8 cellular contexts compared by ENCODE assay signal in the genomic region with DNA sequence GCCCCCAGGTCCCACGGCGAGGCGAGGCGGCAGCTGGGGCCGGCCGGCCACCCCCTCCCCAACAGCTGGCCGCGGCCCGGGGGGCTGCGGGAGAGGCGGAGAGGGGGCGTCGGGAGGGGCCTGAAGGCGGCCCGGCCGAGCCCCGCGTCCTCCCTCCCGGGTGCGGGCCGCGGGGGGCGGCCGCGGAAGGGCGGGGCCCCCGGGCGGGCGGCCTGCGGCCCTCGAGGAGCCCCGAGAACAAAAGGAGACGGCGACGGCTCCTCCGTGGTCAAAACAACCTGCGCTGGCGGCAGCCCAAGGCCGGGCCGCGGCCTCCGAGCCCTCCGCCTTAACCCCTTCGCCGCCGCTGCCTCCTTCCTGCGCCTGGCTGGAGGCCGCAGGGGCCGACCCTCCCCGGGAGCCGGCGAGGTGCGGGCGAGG. TPM values are rescaled to one million over a fixed set of nuclear protein-coding genes. Genes with fewer than 3 reads are reported as not detected.
A peak's percentile ranks its signal among the peaks of the same experiment; 100 is the strongest.
DNase-seq lines count a peak whose midpoint lies in the region; ATAC-seq, FAIRE-seq and TF ChIP-seq lines count a peak whose summit lies in the region.
"Had no signal": no experiment of that assay in that cellular context is flagged by ENCODE, and none has a peak within 500 bp of the region (broad histone marks: within the 10 kb centered on the region; RNA-seq: fewer than 3 reads in every experiment).

No MANE protein-coding gene starts in this region.

- H3K36me3 ChIP-seq in HUES6 (ENCODE audit: control insufficient read depth, insufficient read depth, low read length) = no peaks in the 10 kb centered on the region
- no peaks in the 10 kb centered on the region for H3K36me3 ChIP-seq in bronchial epithelial cell (ENCODE audit: control insufficient read depth, insufficient read depth, low read length)
- H3K36me3 ChIP-seq in HepG2 (replicated peaks in 1 of 2; ENCODE audit: control insufficient read depth in 1 of 2, insufficient read depth in 2 of 2, low read length in 2 of 2) = no peaks in the 10 kb centered on the region
- H3K36me3 ChIP-seq in suprapubic skin = no peaks in the 10 kb centered on the region

- H3K4me1 ChIP-seq in HUES6 (ENCODE audit: control insufficient read depth, insufficient read depth, low read length) (peaks cover 21% of the 10 kb centered on the region), HepG2 (ENCODE audit: insufficient read depth, low read length) (peaks cover 45% of the 10 kb centered on the region), suprapubic skin (peaks cover 82% of the 10 kb centered on the region)

- peaks cover 96% of the 10 kb centered on the region for H3K27me3 ChIP-seq in HUES6 (ENCODE audit: control insufficient read depth, insufficient read depth, low read length)
- H3K27me3 ChIP-seq in bronchial epithelial cell (ENCODE audit: control insufficient read depth, insufficient read depth, low read length) = peaks cover 3% of the 10 kb centered on the region
- no peaks in the 10 kb centered on the region; a peak in 1 of 5 replicates for H3K27me3 ChIP-seq in HepG2 (ENCODE audit: control insufficient read depth in 1 of 2, insufficient read depth in 2 of 2, low read length in 2 of 2)
- peaks cover 3% of the 10 kb centered on the region for H3K27me3 ChIP-seq in suprapubic skin

- H3K79me2 ChIP-seq in HepG2 (ENCODE audit: insufficient read depth, low read length) = peaks cover 12% of the 10 kb centered on the region

- ATAC-seq in HepG2 = no peak

- CTCF ChIA-PET in HepG2 (lab: Yijun Ruan, JAX; ENCODE audit: low intra/inter-chr PET ratio, low total read pairs) = no interaction called here

- TF ChIP-seq CTCF in bronchial epithelial cell (IDR thresholded peaks at IDR 0.05; ENCODE audit: insufficient read depth, low read length, severe bottlenecking) = no peak
- no peak for TF ChIP-seq CTCF in HepG2 (CRISPR knock-in tag; IDR thresholded peaks at IDR 0.05)
- no peak for TF ChIP-seq CTCF in suprapubic skin (IDR thresholded peaks at IDR 0.05)

- no peak for TF ChIP-seq POLR2A in HepG2 (IDR thresholded peaks at IDR 0.05; ENCODE audit: insufficient read depth in 1 of 2, low read depth in 2 of 2, low read length in 2 of 2)
- TF ChIP-seq POLR2A in suprapubic skin (IDR thresholded peaks at IDR 0.05) = no peak

- peaks cover 7% of the 10 kb centered on the region; the same call in 1 of the 2 replicates for H4K20me1 ChIP-seq in HepG2 (ENCODE audit: insufficient read depth, low read length)

- in situ Hi-C loops in HepG2 (cut with HindIII; ENCODE audit: extremely low pct_ligation_motif_present, low pct_unique_long_range_greater_than_20kb) = loop anchor here (5.0 kb wide), 1 partner anchor 65 kb away; no protein-coding TSS in a partner anchor

- DNase-seq in bronchial epithelial cell (ENCODE audit: low read depth) (no peak), HepG2 (ENCODE audit: low spot score) (no peak), suprapubic skin (ENCODE audit: low spot score in 2 of 2) (no peak), globus pallidus (ENCODE audit: low spot score) (no peak), NCI-H526 (lab: John Stamatoyannopoulos, UW) (no peak), SW480 (ENCODE audit: low spot score) (no peak)

- TF ChIP-seq RAD21 in HepG2 (CRISPR knock-in tag; IDR thresholded peaks at IDR 0.05) = no peak

- H3K27ac ChIP-seq in HUES6 (ENCODE audit: low read depth, low read length) (no peak overlapping the region), HepG2 (ENCODE audit: extremely low read length, insufficient read depth, low read length) (peak overlapping the region; percentile 93), suprapubic skin (peak overlapping the region; percentile 95)
- H3K27ac ChIP-seq: KMS-11 had no signal

- WGBS in HepG2 (ENCODE audit: low lambda C conversion rate) = no CpG with 5 or more reads among the region's 54 CpGs
- no CpG with 5 or more reads among the region's 54 CpGs for WGBS in suprapubic skin

- TF ChIP-seq EP300 in HepG2 (IDR thresholded peaks at IDR 0.05; ENCODE audit: low read depth in 2 of 2, low read length in 2 of 2) (no peak), HepG2 (CRISPR knock-in tag; IDR thresholded peaks at IDR 0.05; ENCODE audit: borderline replicate concordance) (no peak), suprapubic skin (IDR thresholded peaks at IDR 0.05) (no peak)

- no TSS peak for BruUV-seq in HepG2 (replicated peaks; lab: Mats Ljungman, UMichigan)

- H2AFZ ChIP-seq in HepG2 (ENCODE audit: low read length) = no peak overlapping the region

- intact Hi-C loops in HepG2 (cut with micrococcal nuclease; ENCODE audit: unreplicated experiment) = loop anchor here (5.0 to 10.0 kb wide), 3 partner anchors 55 to 75 kb away; partner anchors contain the start of gene RPL3

- peak overlapping the region; percentile 74 for H3K4me2 ChIP-seq in HepG2 (ENCODE audit: low read depth, low read length)
- H3K4me2 ChIP-seq: KMS-11 had no signal

- peak overlapping the region; percentile 65 for H3K4me3 ChIP-seq in HUES6 (ENCODE audit: low read depth, low read length)
- peak overlapping the region; percentile 37 for H3K4me3 ChIP-seq in bronchial epithelial cell (ENCODE audit: low read depth, low read length)
- peak overlapping the region; percentile 67 to 88 (median 75) for H3K4me3 ChIP-seq in HepG2 (replicated peaks in 1 of 3; ENCODE audit: insufficient read depth in 1 of 3, low read depth in 2 of 3, low read length in 3 of 3)
- peak overlapping the region; percentile 81 for H3K4me3 ChIP-seq in suprapubic skin

- H3K9me3 ChIP-seq in HUES6 (ENCODE audit: control insufficient read depth, insufficient read depth, low read depth, low read length) = no peaks in the 10 kb centered on the region
- H3K9me3 ChIP-seq in HepG2 (ENCODE audit: low read length) = no peaks in the 10 kb centered on the region
- no peaks in the 10 kb centered on the region for H3K9me3 ChIP-seq in suprapubic skin

- POLR2A ChIA-PET in HepG2 (lab: Yijun Ruan, JAX) = interaction anchor here (1.1 to 5.2 kb wide), 3 partner anchors 13 to 76 kb away, joined by 3 to 93 read pairs (median 5); partner anchors contain the start of gene RPL3

- H3K9ac ChIP-seq in HUES6 (ENCODE audit: low read length) (peak overlapping the region; percentile 15), HepG2 (ENCODE audit: insufficient read depth, low read depth, low read length) (peak overlapping the region; percentile 89)
- H3K9ac ChIP-seq: KMS-11 had no signal

- no peak for FAIRE-seq in bronchial epithelial cell (lab: Jason Lieb, UNC)
- FAIRE-seq in HepG2 (lab: Jason Lieb, UNC) = no peak

TF ChIP-seq in HepG2, 621 proteins besides CTCF, POLR2A, EP300 and RAD21 (continues in another document):
- peak; percentile 48; the same call in 1 of the 2 replicates for TF ChIP-seq ZNF768 (CRISPR knock-in tag; IDR thresholded peaks at IDR 0.05)
- peak; percentile 37 for TF ChIP-seq HNRNPLL (IDR thresholded peaks at IDR 0.05; ENCODE audit: low read depth, low read length, poor library complexity, severe bottlenecking)
- TF ChIP-seq ZNF614 (CRISPR knock-in tag; IDR thresholded peaks at IDR 0.05; ENCODE audit: borderline replicate concordance) = peak; percentile 31; the same call in 1 of the 2 replicates
- peak; percentile 48 for TF ChIP-seq ZFY (CRISPR knock-in tag; IDR thresholded peaks at IDR 0.05)
- 0 out of 2 replicates have a peak, but pooled peaks have one; percentile 16 for TF ChIP-seq KLF12 (CRISPR knock-in tag; IDR thresholded peaks at IDR 0.05; ENCODE audit: borderline replicate concordance)
- no peak for TF ChIP-seq NR2F6 (IDR thresholded peaks at IDR 0.05)
- TF ChIP-seq NR2F6 (CRISPR knock-in tag; IDR thresholded peaks at IDR 0.05) = no peak
- TF ChIP-seq YY1 (IDR thresholded peaks at IDR 0.05; ENCODE audit: insufficient read depth, insufficient replicate concordance, low read depth, low read length) = peak; percentile 22
- peak; percentile 90 for TF ChIP-seq ZNF652 (CRISPR knock-in tag; IDR thresholded peaks at IDR 0.05; ENCODE audit: borderline replicate concordance, low read depth)

RNA-seq across cellular contexts. Expression of gene PDGFB, which starts 2.4 kb away (rescaled TPM):
- total RNA-seq in bronchial epithelial cell (1.1 and 5.6 TPM in 2 replicates), HepG2 (2016; rRNA removed; fragmentation: Illumina TruSeq; extraction: Trizol) (0.65 and 1.4 TPM in 2 replicates), suprapubic skin (10 to 100 TPM; 10.5 to 20.6 (median 12.0) TPM)
- total RNA-seq in HepG2 (2016; cell fraction: cytosol; rRNA removed; fragmentation: Illumina TruSeq; extraction: Trizol; ENCODE audit: low read depth) = 0.26 and 0.30 TPM in 2 replicates
- total RNA-seq in HepG2 (2016; cell fraction: insoluble cytoplasmic fraction; rRNA removed; fragmentation: Illumina TruSeq; extraction: Trizol) = 1.0 and 1.1 TPM in 2 replicates
- total RNA-seq in HepG2 (2016; cell fraction: membrane; rRNA removed; fragmentation: Illumina TruSeq; extraction: Trizol) = 0.76 and 1.4 TPM in 2 replicates
- total RNA-seq in HepG2 (2016; cell fraction: nucleus; rRNA removed; fragmentation: Illumina TruSeq; extraction: Trizol) = 1.7 and 2.0 TPM in 2 replicates
- 10.1 and 12.8 TPM in 2 replicates for polyA plus RNA-seq in HepG2 (2011; rRNA removed)
- polyA plus RNA-seq in HepG2 (2011; cell fraction: cytosol; rRNA removed) = 12.7 and 12.9 TPM in 2 replicates
- polyA plus RNA-seq in HepG2 (2011; cell fraction: nucleus; rRNA removed) = 37.3 and 38.1 TPM in 2 replicates
- 11.5 and 12.7 TPM in 2 replicates for polyA plus RNA-seq in HepG2 (2012)
- 0.15 and 0.27 TPM in 2 replicates for polyA plus RNA-seq in HepG2 (2016; cell fraction: cytosol; fragmentation: Illumina TruSeq; extraction: Trizol; ENCODE audit: low read depth)
- 0.72 and 0.85 TPM in 2 replicates for polyA plus RNA-seq in HepG2 (2016; cell fraction: insoluble cytoplasmic fraction; fragmentation: Illumina TruSeq; extraction: Trizol; ENCODE audit: low read depth)
- 0.63 and 0.68 TPM in 2 replicates for polyA plus RNA-seq in HepG2 (2016; cell fraction: membrane; fragmentation: Illumina TruSeq; extraction: Trizol; ENCODE audit: low read depth)
- 3.3 and 3.9 TPM in 2 replicates for polyA plus RNA-seq in HepG2 (2016; cell fraction: nucleus; fragmentation: Illumina TruSeq; extraction: Trizol; ENCODE audit: insufficient read depth, low read depth)
- 2.3 and 28.2 TPM in 2 replicates for polyA minus RNA-seq in HepG2 (2011; rRNA and poly(A)+ RNA removed; ENCODE audit: low replicate concordance)
- polyA minus RNA-seq in HepG2 (2011; cell fraction: cytosol; rRNA and poly(A)+ RNA removed) = 13.6 and 16.1 TPM in 2 replicates
- polyA minus RNA-seq in HepG2 (2011; cell fraction: nucleus; rRNA and poly(A)+ RNA removed) = 7.7 and 9.6 TPM in 2 replicates
